ENCODE assay signal across 10 cellular contexts in genomic region chr5:123209163-123210013, GRCh38.
DNase-seq lines count a peak whose midpoint lies in the region; ATAC-seq and TF ChIP-seq lines count a peak whose summit lies in the region.
"Had no signal": no experiment of that assay in that cellular context is flagged by ENCODE, and none has a peak within 500 bp of the region (broad histone marks: within the 10 kb centered on the region; RNA-seq: fewer than 3 reads in every experiment).

No MANE protein-coding gene starts in this region.

- H3K4me1 ChIP-seq in SJSA1 (replicated peaks), result peaks cover 37% of the 10 kb centered on the region

- H3K36me3 ChIP-seq in SJSA1 (no peaks in the 10 kb centered on the region), kidney epithelial cell (ENCODE audit: control insufficient read depth, insufficient read depth, low read length) (no peaks in the 10 kb centered on the region)
- H3K36me3 ChIP-seq: neutrophil had no signal

- TF ChIP-seq CTCF in kidney epithelial cell (IDR thresholded peaks at IDR 0.05; ENCODE audit: insufficient read depth, low read length, poor library complexity, severe bottlenecking), result no peak

- H3K27me3 ChIP-seq in SJSA1 (replicated peaks) (no peaks in the 10 kb centered on the region), kidney epithelial cell (ENCODE audit: control insufficient read depth, insufficient read depth, low read length) (no peaks in the 10 kb centered on the region)
- H3K27me3 ChIP-seq: neutrophil had no signal

- ATAC-seq in HG02759 (IDR thresholded peaks at IDR 0.05; ENCODE audit: unreplicated experiment), result peak; percentile 90

- peak; percentile 76 for DNase-seq in ELR (ENCODE audit: low read depth)
- DNase-seq in SJSA1 (ENCODE audit: low read depth in 1 of 2, low spot score in 2 of 2), result peak; percentile 52 to 56
- peak; percentile 81 for DNase-seq in kidney epithelial cell (ENCODE audit: low read depth)
- DNase-seq in SW 1271 (lab: John Stamatoyannopoulos, UW), result no peak
- no peak for DNase-seq in GM19240 (ENCODE audit: insufficient read length, low spot score)
- DNase-seq in NCI-H1048 (lab: John Stamatoyannopoulos, UW), result no peak
- no peak for DNase-seq in NCI-H748 treated with DMSO at 0.1 percent for 48 hours (lab: John Stamatoyannopoulos, UW)
- DNase-seq: activated T-cell treated with anti-CD3 and anti-CD28 coated beads, Interleukin-2, amount 50 U/mL, for 72 hours had no signal

- H3K4me3 ChIP-seq in SJSA1 (no peak overlapping the region), kidney epithelial cell (ENCODE audit: low read depth, low read length) (no peak overlapping the region)

- no peak overlapping the region for H3K27ac ChIP-seq in SJSA1
- H3K27ac ChIP-seq: neutrophil had no signal

- no peaks in the 10 kb centered on the region for H3K9me3 ChIP-seq in SJSA1 (replicated peaks)
- H3K9me3 ChIP-seq: neutrophil had no signal

Comparison
In these comparisons a context has a peak if more than half of its experiments do, and no peak if none do; other contexts are left out.
1. DNase-seq: peak in ELR (single experiment), SJSA1 (2 of 2) and kidney epithelial cell (single experiment); none in SW 1271 (0 of 2), GM19240 (single experiment), NCI-H1048 (single experiment) and NCI-H748 treated with DMSO at 0.1 percent for 48 hours (single experiment).